ENCODE assay signal across 16 cellular contexts in the genomic region with DNA sequence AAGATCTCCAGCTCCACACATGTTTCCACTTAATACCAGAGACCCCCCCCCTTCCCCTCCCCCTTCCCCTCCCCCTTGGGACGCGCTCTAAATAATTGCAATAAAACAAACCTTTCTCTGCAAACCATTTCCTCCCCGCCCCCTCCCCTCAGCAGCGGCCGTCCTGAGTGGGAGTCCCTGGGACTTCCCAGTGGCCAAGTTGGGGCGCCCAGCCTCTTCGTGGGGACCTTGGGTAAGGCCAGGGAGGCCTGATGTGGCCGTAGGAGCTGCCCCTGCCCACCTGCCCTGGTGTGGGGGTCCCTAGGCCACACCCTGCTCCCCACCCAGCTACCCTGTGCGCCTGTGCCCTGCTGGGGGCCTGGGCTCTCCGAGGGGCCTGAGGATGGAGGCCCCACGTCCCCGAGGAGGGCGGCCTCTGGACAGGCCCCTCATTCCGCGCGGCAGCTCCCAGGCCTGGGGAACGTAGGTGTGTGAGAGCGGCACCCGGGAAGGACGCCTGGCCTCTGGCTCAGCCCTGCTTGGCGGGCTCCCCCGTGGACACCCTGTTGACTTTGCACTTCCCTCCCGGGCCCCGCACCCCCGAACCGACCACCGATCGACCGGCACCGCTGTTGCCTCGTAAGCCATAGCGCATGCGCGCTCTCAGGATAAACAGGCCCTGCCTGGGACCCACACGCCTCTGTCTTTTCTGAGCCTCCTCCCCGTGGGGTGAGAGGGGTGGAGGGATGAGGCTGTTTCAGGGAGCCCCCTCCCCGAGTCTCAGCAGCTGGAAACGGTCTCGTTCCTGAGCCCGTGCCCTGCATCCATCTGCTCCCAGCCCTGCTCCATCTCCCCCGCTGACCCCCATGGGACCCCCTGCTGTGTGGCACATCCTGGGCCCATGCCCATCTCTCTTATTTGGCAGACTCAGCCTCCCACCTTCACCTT. TPM values are rescaled to one million over a fixed set of nuclear protein-coding genes. Genes with fewer than 3 reads are reported as not detected.
DNase-seq lines count a peak whose midpoint lies in the region; ATAC-seq and TF ChIP-seq lines count a peak whose summit lies in the region.
"Had no signal": no experiment of that assay in that cellular context is flagged by ENCODE, and none has a peak within 500 bp of the region (broad histone marks: within the 10 kb centered on the region; RNA-seq: fewer than 3 reads in every experiment).

No MANE protein-coding gene starts in this region.

- H3K4me3 Mint-ChIP-seq in nephron progenitor cell, result peak overlapping the region; percentile 61
- H3K4me3 Mint-ChIP-seq: activated naive CD4-positive, alpha-beta T cell treated with anti-CD3 and anti-CD28 coated beads for 36 hours; naive thymus-derived CD8-positive, alpha-beta T cell; stimulated activated naive CD8-positive, alpha-beta T cell treated with anti-CD3 and anti-CD28 coated beads, Interleukin-15, amount 100 ng/mL, for 72 hours had no signal

- TF ChIP-seq POLR2A in esophagus squamous epithelium (IDR thresholded peaks at IDR 0.05), result no peak

- TF ChIP-seq CTCF in esophagus squamous epithelium (IDR thresholded peaks at IDR 0.05) (no peak), nephron progenitor cell (IDR thresholded peaks at IDR 0.05) (no peak), upper lobe of right lung (IDR thresholded peaks at IDR 0.05) (no peak)

- no peaks in the 10 kb centered on the region for H3K27me3 Mint-ChIP-seq in nephron progenitor cell (ENCODE audit: low read depth, poor library complexity)
- H3K27me3 Mint-ChIP-seq: naive thymus-derived CD8-positive, alpha-beta T cell; stimulated activated naive CD8-positive, alpha-beta T cell treated with anti-CD3 and anti-CD28 coated beads, Interleukin-15, amount 100 ng/mL, for 72 hours had no signal

- H3K36me3 Mint-ChIP-seq in nephron progenitor cell (ENCODE audit: low read depth), result no peaks in the 10 kb centered on the region
- H3K36me3 Mint-ChIP-seq: naive thymus-derived CD8-positive, alpha-beta T cell had no signal

- H3K4me1 Mint-ChIP-seq in nephron progenitor cell, result peaks cover 42% of the 10 kb centered on the region
- H3K4me1 Mint-ChIP-seq: stimulated activated naive CD8-positive, alpha-beta T cell treated with anti-CD3 and anti-CD28 coated beads, Interleukin-15, amount 100 ng/mL, for 72 hours had no signal

- H3K4me1 ChIP-seq in esophagus squamous epithelium, result peaks cover 54 to 97% (median 81%) of the 10 kb centered on the region in 3 donors
- peaks cover 90% of the 10 kb centered on the region for H3K4me1 ChIP-seq in upper lobe of right lung

- DNase-seq in DMS53 (lab: John Stamatoyannopoulos, UW) (peak; percentile 53), DMS53 treated with DMSO at 0.1 percent for 48 hours (lab: John Stamatoyannopoulos, UW; ENCODE audit: unreplicated experiment) (no peak), esophagus squamous epithelium (lab: John Stamatoyannopoulos, UW) (no peak), nephron progenitor cell (no peak), upper lobe of right lung (no peak), AML-193 (lab: John Stamatoyannopoulos, UW) (no peak), T1000 (lab: John Stamatoyannopoulos, UW) (no peak)
- DNase-seq: 8988T; activated CD4-positive, alpha-beta T cell treated with anti-CD3 and anti-CD28 coated beads, Interleukin-2, amount 50 U/mL, for 1 hour; activated naive CD4-positive, alpha-beta T cell treated with anti-CD3 and anti-CD28 coated beads for 36 hours; effector CD4-positive, alpha-beta T cell; KBM-7; naive thymus-derived CD8-positive, alpha-beta T cell; NCI-H226; stimulated activated naive CD8-positive, alpha-beta T cell treated with anti-CD3 and anti-CD28 coated beads, Interleukin-15, amount 100 ng/mL, for 72 hours had no signal

- H3K27ac ChIP-seq in esophagus squamous epithelium, result peak overlapping the region; percentile 64 to 92 (median 85)
- peak overlapping the region; percentile 94 for H3K27ac ChIP-seq in upper lobe of right lung

- peak overlapping the region in 2 of 4 donors; percentile 16 to 21 for H3K4me3 ChIP-seq in esophagus squamous epithelium
- H3K4me3 ChIP-seq in upper lobe of right lung, result peak overlapping the region; percentile 8

- H3K9me3 Mint-ChIP-seq in nephron progenitor cell, result no peaks in the 10 kb centered on the region
- H3K9me3 Mint-ChIP-seq: activated naive CD4-positive, alpha-beta T cell treated with anti-CD3 and anti-CD28 coated beads for 36 hours; naive thymus-derived CD8-positive, alpha-beta T cell; stimulated activated naive CD8-positive, alpha-beta T cell treated with anti-CD3 and anti-CD28 coated beads, Interleukin-15, amount 100 ng/mL, for 72 hours had no signal

- H3K27me3 ChIP-seq in esophagus squamous epithelium (no peaks in the 10 kb centered on the region), upper lobe of right lung (no peaks in the 10 kb centered on the region)

- H3K36me3 ChIP-seq in esophagus squamous epithelium (peaks cover 0 to 12% (median 0%) of the 10 kb centered on the region in 3 donors), upper lobe of right lung (peaks cover 13% of the 10 kb centered on the region)

- H3K27ac Mint-ChIP-seq in nephron progenitor cell, result peak overlapping the region; percentile 97
- H3K27ac Mint-ChIP-seq: activated naive CD4-positive, alpha-beta T cell treated with anti-CD3 and anti-CD28 coated beads for 36 hours; stimulated activated naive CD8-positive, alpha-beta T cell treated with anti-CD3 and anti-CD28 coated beads, Interleukin-15, amount 100 ng/mL, for 72 hours had no signal

- intact Hi-C loops in esophagus squamous epithelium (cut with DNase I), result no loop called here
- intact Hi-C loops in upper lobe of right lung (cut with DNase I), result no loop called here

- ATAC-seq in upper lobe of right lung (no peak), GM18861 (IDR thresholded peaks at IDR 0.05; ENCODE audit: unreplicated experiment) (no peak)
- ATAC-seq: naive thymus-derived CD8-positive, alpha-beta T cell; stimulated activated naive CD8-positive, alpha-beta T cell treated with anti-CD3 and anti-CD28 coated beads, Interleukin-15, amount 100 ng/mL, for 72 hours had no signal

- WGBS in esophagus squamous epithelium, 2 donors, result 64 to 85% methylated on average over 10 to 20 of the region's 41 CpGs

- H3K9me3 ChIP-seq in esophagus squamous epithelium (no peaks in the 10 kb centered on the region), upper lobe of right lung (no peaks in the 10 kb centered on the region)

RNA-seq across cellular contexts. Expression of a gene that starts 9.0 kb away (rescaled TPM):
- total RNA-seq in esophagus squamous epithelium (10 to 100 TPM in 2 of 4 donors, 1 to 10 TPM in 2; 7.8 to 26.0 (median 10.0) TPM), upper lobe of right lung (26.4 TPM)

RNA-seq across cellular contexts. Expression of a gene that starts 9.2 kb away (rescaled TPM):
- 10 to 100 TPM; 22.8 to 79.7 (median 41.2) TPM for total RNA-seq in esophagus squamous epithelium
- total RNA-seq in upper lobe of right lung, result 119 TPM

RNA-seq across cellular contexts. Expression of a gene that starts 11.9 kb away (rescaled TPM):
- total RNA-seq in esophagus squamous epithelium (10 to 100 TPM; 11.6 to 31.7 (median 16.5) TPM), upper lobe of right lung (363 TPM)

RNA-seq across cellular contexts. Expression of a gene that starts 19.0 kb away (rescaled TPM):
- total RNA-seq in esophagus squamous epithelium (under 1 TPM in 1 of 4 donors, not detected in 3; 0.48 TPM), upper lobe of right lung (not detected)
- total RNA-seq: naive thymus-derived CD8-positive, alpha-beta T cell had no signal

RNA-seq across cellular contexts. Expression of a gene that starts 29.0 kb away (rescaled TPM):
- total RNA-seq in esophagus squamous epithelium (10 to 100 TPM; 31.3 to 56.1 (median 40.9) TPM), upper lobe of right lung (38.2 TPM)

Comparison
In these comparisons a context has a peak if more than half of its experiments do, and no peak if none do; other contexts are left out.
1. RNA of a gene that starts 11.9 kb away (total RNA-seq): 363 TPM in upper lobe of right lung (single experiment); 11.6 to 31.7 TPM in esophagus squamous epithelium; every median in the first group is over 10 times any median in the second.